In the genomic region with DNA sequence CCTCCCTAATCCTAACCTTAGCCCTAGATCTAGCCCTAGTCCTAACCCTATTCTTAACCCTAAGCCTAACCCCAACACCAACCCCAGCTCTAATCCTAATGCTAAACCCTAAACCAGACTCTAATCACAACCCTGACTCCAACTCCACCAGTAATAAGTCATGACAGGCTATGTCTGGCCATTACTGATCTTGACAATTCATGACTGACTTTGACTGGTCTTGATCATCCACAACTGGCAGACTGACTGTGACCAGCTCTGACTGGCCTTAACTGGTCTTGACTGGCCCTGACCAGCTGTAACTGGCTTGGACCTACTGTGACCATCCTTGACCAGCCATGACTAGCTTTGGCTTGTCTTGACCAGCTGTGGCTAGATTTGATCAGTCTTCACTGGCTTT, we compare ENCODE assay signal across 29 cellular contexts.
"Had no signal": no experiment of that assay in that cellular context is flagged by ENCODE, and none has a peak within 500 bp of the region (broad histone marks: within the 10 kb centered on the region; RNA-seq: fewer than 3 reads in every experiment).

No MANE protein-coding gene starts in this region.

- H3K27ac Mint-ChIP-seq: naive thymus-derived CD4-positive, alpha-beta T cell; nephron; neural progenitor cell; progenitor cell of endocrine pancreas; stimulated activated naive CD8-positive, alpha-beta T cell treated with anti-CD3 and anti-CD28 coated beads, Interleukin-15, amount 100 ng/mL, for 72 hours had no signal

- H3K9ac ChIP-seq: neural progenitor cell, parathyroid adenoma had no signal

- H3K4me1 ChIP-seq: esophagus squamous epithelium, gastrocnemius medialis, heart left ventricle, neural progenitor cell, parathyroid adenoma, suprapubic skin, transverse colon, upper lobe of right lung, uterus had no signal

- H3K36me3 ChIP-seq: esophagus squamous epithelium, gastrocnemius medialis, heart left ventricle, neural progenitor cell, suprapubic skin, transverse colon, upper lobe of right lung, uterus had no signal

- H3K27ac ChIP-seq: coronary artery, esophagus squamous epithelium, gastrocnemius medialis, heart left ventricle, hepatocyte, neural progenitor cell, parathyroid adenoma, suprapubic skin, transverse colon, upper lobe of right lung, uterus had no signal

- H3K4me3 Mint-ChIP-seq: naive thymus-derived CD4-positive, alpha-beta T cell; nephron; neural progenitor cell; stimulated activated naive CD8-positive, alpha-beta T cell treated with anti-CD3 and anti-CD28 coated beads, Interleukin-15, amount 100 ng/mL, for 72 hours had no signal

- H3K4me3 ChIP-seq: coronary artery, esophagus squamous epithelium, gastrocnemius medialis, heart left ventricle, hepatocyte, neural progenitor cell, smooth muscle cell, suprapubic skin, transverse colon, upper lobe of right lung, uterus had no signal

- H3K9me3 ChIP-seq: esophagus squamous epithelium, gastrocnemius medialis, suprapubic skin, transverse colon, upper lobe of right lung, uterus had no signal

- ATAC-seq: gastrocnemius medialis; left lobe of liver; naive thymus-derived CD4-positive, alpha-beta T cell; sciatic nerve; stimulated activated naive CD8-positive, alpha-beta T cell treated with anti-CD3 and anti-CD28 coated beads, Interleukin-15, amount 100 ng/mL, for 72 hours; upper lobe of right lung had no signal

- H3K9me3 Mint-ChIP-seq: stimulated activated naive CD8-positive, alpha-beta T cell treated with anti-CD3 and anti-CD28 coated beads, Interleukin-15, amount 100 ng/mL, for 72 hours had no signal

- H3K27me3 Mint-ChIP-seq: naive thymus-derived CD4-positive, alpha-beta T cell; progenitor cell of endocrine pancreas; stimulated activated naive CD8-positive, alpha-beta T cell treated with anti-CD3 and anti-CD28 coated beads, Interleukin-15, amount 100 ng/mL, for 72 hours had no signal

- H3K27me3 ChIP-seq: esophagus squamous epithelium, gastrocnemius medialis, hepatocyte, neural progenitor cell, suprapubic skin, transverse colon, upper lobe of right lung, uterus had no signal

- DNase-seq: dermis blood vessel endothelial cell; effector memory CD4-positive, alpha-beta T cell; erythroblast; esophagus squamous epithelium; gastrocnemius medialis; heart left ventricle; kidney; mesenchymal stem cell; midbrain; stimulated activated CD4-positive, alpha-beta T cell treated with anti-CD3 and anti-CD28 coated beads, Interleukin-12 subunit alpha, Interleukin-12 subunit beta, amount 100 ng/mL, for 4 hours; stimulated activated CD4-positive, alpha-beta T cell treated with anti-CD3 and anti-CD28 coated beads, Interleukin-1b, Interleukin-23, amount 100 ng/mL, for 48 hours; stimulated activated CD4-positive, alpha-beta T cell treated with anti-CD3 and anti-CD28 coated beads, Interleukin-4, amount 100 ng/mL, for 1 hour; stimulated activated CD8-positive, alpha-beta memory T cell treated with anti-CD3 and anti-CD28 coated beads, Interleukin-4, amount 100 ng/mL, for 48 hours; stimulated activated naive CD4-positive, alpha-beta T cell; stimulated activated naive CD8-positive, alpha-beta T cell treated with anti-CD3 and anti-CD28 coated beads, Interleukin-15, amount 100 ng/mL, for 72 hours; transverse colon; upper lobe of right lung; uterus had no signal

- H3K4me1 Mint-ChIP-seq: stimulated activated naive CD8-positive, alpha-beta T cell treated with anti-CD3 and anti-CD28 coated beads, Interleukin-15, amount 100 ng/mL, for 72 hours had no signal

- H3K36me3 Mint-ChIP-seq: naive thymus-derived CD4-positive, alpha-beta T cell; neural progenitor cell had no signal
